9 cellular contexts compared by ENCODE assay signal in genomic region chr19:16005925-16006324, GRCh38. TPM values are rescaled to one million over a fixed set of nuclear protein-coding genes. Genes with fewer than 3 reads are reported as not detected.
"Had no signal": no experiment of that assay in that cellular context is flagged by ENCODE, and none has a peak within 500 bp of the region (broad histone marks: within the 10 kb centered on the region; RNA-seq: fewer than 3 reads in every experiment).

No MANE protein-coding gene starts in this region.

- DNase-seq: IMR-90, KBM-7, KG1 had no signal

- ATAC-seq: HepG2, K562 had no signal

- H3K27ac ChIP-seq: HL-60 had no signal

- H3K4me3 Mint-ChIP-seq: IgD-negative memory B cell had no signal

- H3K27me3 Mint-ChIP-seq: IgD-negative memory B cell had no signal

- H3K27ac Mint-ChIP-seq: IgD-negative memory B cell had no signal

- H3K4me3 ChIP-seq: K562 had no signal

- H3K36me3 Mint-ChIP-seq: IgD-negative memory B cell had no signal

RNA-seq across cellular contexts. Expression of gene OR10H4, which starts 57.1 kb away (rescaled TPM):
- total RNA-seq: HepG2, HT-29, HT1080, IMR-90, K562 had no signal
- polyA plus RNA-seq: HepG2, IgD-negative memory B cell, IMR-90, K562 had no signal
